In the genomic region with DNA sequence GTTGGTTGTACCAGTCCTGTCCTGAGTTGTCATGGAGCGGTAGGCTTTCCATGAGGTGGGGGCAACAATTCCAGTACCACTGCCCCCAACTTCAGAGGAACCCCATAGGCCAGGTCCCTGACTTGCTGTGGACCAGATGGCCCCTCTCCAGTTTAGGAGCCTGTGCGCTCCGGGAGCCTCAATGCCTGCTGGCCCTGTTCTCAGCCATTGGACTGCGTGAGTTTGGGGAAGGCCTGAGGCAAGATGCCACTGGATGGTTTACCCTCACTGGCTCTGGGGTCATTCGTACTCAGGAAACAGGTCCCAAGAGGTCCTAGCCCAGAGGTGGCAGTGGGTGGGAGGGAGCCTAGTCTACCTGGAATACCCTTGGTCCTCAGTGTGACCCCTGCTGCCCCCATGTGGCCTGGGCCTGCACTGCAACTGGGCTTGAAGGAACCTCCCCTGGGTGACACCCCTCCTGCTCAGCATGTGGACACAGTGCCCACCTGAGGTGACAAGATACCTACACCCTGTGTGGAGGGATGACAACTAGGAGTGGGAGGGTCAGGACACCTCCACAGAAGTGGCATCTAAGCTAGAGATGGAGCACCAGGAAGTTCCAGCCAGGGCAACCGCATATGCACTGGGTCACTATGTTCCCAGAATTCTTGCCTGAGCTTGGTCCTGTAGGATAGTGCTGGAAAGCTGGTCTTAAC, we compare ENCODE assay signal across 8 cellular contexts. TPM values are rescaled to one million over a fixed set of nuclear protein-coding genes. Genes with fewer than 3 reads are reported as not detected.
DNase-seq lines count a peak whose midpoint lies in the region; ATAC-seq, FAIRE-seq and TF ChIP-seq lines count a peak whose summit lies in the region.

No MANE protein-coding gene starts in this region.

- intact Hi-C loops in right lobe of liver (cut with DNase I): loop anchor here in 1 of 2 donors (10.0 kb wide), 1 partner anchor 51 kb away; the partner anchor contains the start of gene GSK3A

- DNase-seq in CD8-positive, alpha-beta memory T cell: peak; percentile 77 to 92 (median 85)
- DNase-seq in H54 (ENCODE audit: insufficient read length, low spot score) (peak; percentile 81), NCI-H2196 treated with DMSO at 0.1 percent for 48 hours (lab: John Stamatoyannopoulos, UW; ENCODE audit: unreplicated experiment) (peak; percentile 41), right lobe of liver (peak; percentile 79 to 84 (median 82))
- peak; percentile 88 to 91 for DNase-seq in activated CD4-positive, alpha-beta T cell treated with anti-CD3 and anti-CD28 coated beads for 24 hours (ENCODE audit: low read depth in 2 of 2)
- DNase-seq in central memory CD4-positive, alpha-beta T cell: peak; percentile 79
- peak; percentile 64 for DNase-seq in stimulated activated CD8-positive, alpha-beta memory T cell treated with anti-CD3 and anti-CD28 coated beads, Interleukin-12 subunit alpha, Interleukin-12 subunit beta, amount 100 ng/mL, for 24 hours (ENCODE audit: extremely low read depth)

- POLR2A ChIA-PET in CD8-positive, alpha-beta memory T cell (lab: Charles Lee): interaction anchor here (0.9 to 1.1 kb wide), 2 partner anchors 26 to 163 kb away, joined by 3 read pairs; partner anchors contain the start of gene POU2F2

- H3K4me3 Mint-ChIP-seq in CD8-positive, alpha-beta memory T cell: no peak overlapping the region

- no peak overlapping the region for H3K27ac ChIP-seq in CD8-positive, alpha-beta memory T cell (ENCODE audit: low read depth, low read length)
- no peak overlapping the region for H3K27ac ChIP-seq in right lobe of liver

- peaks cover 0 to 47% (median 2%) of the 10 kb centered on the region in 3 donors for H3K36me3 Mint-ChIP-seq in CD8-positive, alpha-beta memory T cell

- TF ChIP-seq POLR2A in H54 (IDR thresholded peaks at IDR 0.05; ENCODE audit: low read depth, low read length): no peak; the same call in 1 of the 2 replicates
- TF ChIP-seq POLR2A in right lobe of liver (IDR thresholded peaks at IDR 0.05): no peak

- peak; percentile 82 to 93 (median 90) for TF ChIP-seq CTCF in right lobe of liver (IDR thresholded peaks at IDR 0.05)

- no peaks in the 10 kb centered on the region for H3K9me3 Mint-ChIP-seq in CD8-positive, alpha-beta memory T cell

- 100% methylated on average over 1 of the region's 6 CpGs for WGBS in right lobe of liver (ENCODE audit: insufficient coverage, low coverage, low lambda C conversion rate, missing lambda C conversion rate)

- no peak for FAIRE-seq in H54 (lab: Jason Lieb, UNC)

- no peaks in the 10 kb centered on the region for H3K9me3 ChIP-seq in CD8-positive, alpha-beta memory T cell (ENCODE audit: low read length)
- no peaks in the 10 kb centered on the region for H3K9me3 ChIP-seq in right lobe of liver

- CTCF ChIA-PET in CD8-positive, alpha-beta memory T cell (lab: Charles Lee): interaction anchor here (0.6 to 2.9 kb wide), 20 partner anchors 10 to 193 kb away, joined by 3 to 16 read pairs (median 4); partner anchors contain the start of genes GSK3A and POU2F2

- ATAC-seq in right lobe of liver: peak; percentile 77 to 85 (median 80)
- ATAC-seq in GM21723 (IDR thresholded peaks at IDR 0.05; ENCODE audit: unreplicated experiment): no peak

- no peaks in the 10 kb centered on the region for H3K27me3 ChIP-seq in CD8-positive, alpha-beta memory T cell (ENCODE audit: insufficient read depth, low read length, poor library complexity, severe bottlenecking)
- no peaks in the 10 kb centered on the region for H3K27me3 ChIP-seq in right lobe of liver

- peak overlapping the region in 5 of 8 donors; percentile 55 to 70 (median 61) for H3K27ac Mint-ChIP-seq in CD8-positive, alpha-beta memory T cell

- no peaks in the 10 kb centered on the region for H3K36me3 ChIP-seq in CD8-positive, alpha-beta memory T cell (ENCODE audit: insufficient read depth, low read length)
- peaks cover 0 to 26% (median 11%) of the 10 kb centered on the region in 4 donors for H3K36me3 ChIP-seq in right lobe of liver

- H3K27me3 Mint-ChIP-seq in CD8-positive, alpha-beta memory T cell: no peaks in the 10 kb centered on the region

- H3K4me3 ChIP-seq in CD8-positive, alpha-beta memory T cell (ENCODE audit: low read length): no peak overlapping the region
- H3K4me3 ChIP-seq in right lobe of liver: no peak overlapping the region

- peaks cover 5 to 17% (median 10%) of the 10 kb centered on the region in 3 donors for H3K4me1 Mint-ChIP-seq in CD8-positive, alpha-beta memory T cell

- H3K4me1 ChIP-seq in CD8-positive, alpha-beta memory T cell (ENCODE audit: insufficient read depth, low read length): no peaks in the 10 kb centered on the region
- H3K4me1 ChIP-seq in right lobe of liver: peaks cover 0 to 9% (median 0%) of the 10 kb centered on the region in 4 donors

RNA-seq across cellular contexts. Expression of gene PRR19, which starts 6.0 kb away (rescaled TPM):
- total RNA-seq in CD8-positive, alpha-beta memory T cell: 1 to 10 TPM in 1 of 2 experiments, under 1 TPM in 1; 0.73 to 1.0 TPM
- 0.64 TPM for polyA plus RNA-seq in CD8-positive, alpha-beta memory T cell
- under 1 TPM; 0.18 to 0.74 (median 0.21) TPM for total RNA-seq in right lobe of liver

RNA-seq across cellular contexts. Expression of gene PAFAH1B3, which starts 6.4 kb away (rescaled TPM):
- total RNA-seq in CD8-positive, alpha-beta memory T cell: 10 to 100 TPM; 48.1 to 48.9 TPM
- 36.9 TPM for polyA plus RNA-seq in CD8-positive, alpha-beta memory T cell
- total RNA-seq in right lobe of liver: 10 to 100 TPM in 1 of 6 experiments, 1 to 10 TPM in 5; 1.6 to 10.6 (median 5.0) TPM

RNA-seq across cellular contexts. Expression of gene TMEM145, which starts 17.1 kb away (rescaled TPM):
- total RNA-seq in CD8-positive, alpha-beta memory T cell: under 1 TPM in 1 of 2 experiments, not detected in 1; 0.15 TPM
- polyA plus RNA-seq in CD8-positive, alpha-beta memory T cell: not detected
- under 1 TPM in 3 of 6 experiments, not detected in 3; 0.10 to 0.16 (median 0.12) TPM for total RNA-seq in right lobe of liver

RNA-seq across cellular contexts. Expression of gene CIC, which starts 26.9 kb away (rescaled TPM):
- total RNA-seq in CD8-positive, alpha-beta memory T cell: 10 to 100 TPM; 53.9 to 60.4 TPM
- 2.7 TPM for polyA plus RNA-seq in CD8-positive, alpha-beta memory T cell
- total RNA-seq in right lobe of liver: 10 to 100 TPM; 19.9 to 53.6 (median 35.2) TPM

RNA-seq across cellular contexts. Expression of gene MEGF8, which starts 29.5 kb away (rescaled TPM):
- 10 to 100 TPM; 10.2 to 10.6 TPM for total RNA-seq in CD8-positive, alpha-beta memory T cell
- 0.41 TPM for polyA plus RNA-seq in CD8-positive, alpha-beta memory T cell
- 10 to 100 TPM in 1 of 6 experiments, 1 to 10 TPM in 5; 5.5 to 11.0 (median 8.7) TPM for total RNA-seq in right lobe of liver

Comparison
In these comparisons a context has a peak if more than half of its experiments do, and no peak if none do; other contexts are left out.
1. RNA of gene PAFAH1B3, which starts 6.4 kb away (total RNA-seq): 48.1 to 48.9 TPM in CD8-positive, alpha-beta memory T cell; 1.6 to 10.6 TPM in right lobe of liver; every median in the first group is over 4 times any median in the second.
2. Peak in every context shown above with its lines, with median percentiles within 50 percentile points of each other: DNase-seq.